20 cellular contexts compared by ENCODE assay signal in genomic region chr18:36191286-36191685, GRCh38.
"Had no signal": no experiment of that assay in that cellular context is flagged by ENCODE, and none has a peak within 500 bp of the region (broad histone marks: within the 10 kb centered on the region; RNA-seq: fewer than 3 reads in every experiment).

No MANE protein-coding gene starts in this region.

- H3K9me3 ChIP-seq: MG63, SK-N-SH had no signal

- DNase-seq: KBM-7, MG63, NCI-H1092, NCI-H1105 treated with DMSO at 0.1 percent for 48 hours, NCI-H1417 treated with DMSO at 0.1 percent for 48 hours, NCI-H146, NCI-H1694 treated with DMSO at 0.1 percent for 48 hours, NCI-H1930, NCI-H2081, NCI-H2107, NCI-H2227 treated with DMSO at 0.1 percent for 48 hours, NCI-H446, NCI-H510A, NCI-H524 treated with DMSO at 0.1 percent for 48 hours, NCI-H69, NCI-H774, Right ventricle myocardium superior, RPMI8226, SIG-M5, SK-N-SH had no signal

- H3K4me3 ChIP-seq: MG63 had no signal

- H3K27me3 ChIP-seq: MG63 had no signal
